Comparison of ENCODE assay signal across 1 cellular context in genomic region chr17:42198897-42199296, GRCh38.
TF ChIP-seq lines count a peak whose summit lies in the region.

No MANE protein-coding gene starts in this region.

TF ChIP-seq in GM23338, 12 proteins besides CTCF, POLR2A, EP300 and RAD21 (continued from another document):
- TF ChIP-seq ZNF462 (CRISPR knock-in tag; IDR thresholded peaks at IDR 0.05) (no peak), POLR2AphosphoS5 (IDR thresholded peaks at IDR 0.05; ENCODE audit: low read depth) (no peak), ZNF114 (CRISPR knock-in tag; IDR thresholded peaks at IDR 0.05) (no peak), CREB1 (CRISPR knock-in tag; IDR thresholded peaks at IDR 0.05; ENCODE audit: low read depth) (no peak), JUNB (IDR thresholded peaks at IDR 0.05; ENCODE audit: unreplicated experiment) (no peak), ETS1 (IDR thresholded peaks at IDR 0.05) (no peak)
